In genomic region chr5:151784141-151784540, GRCh38 we compare ENCODE assay signal across 22 cellular contexts. TPM values are rescaled to one million over a fixed set of nuclear protein-coding genes. Genes with fewer than 3 reads are reported as not detected.
DNase-seq lines count a peak whose midpoint lies in the region; ATAC-seq and TF ChIP-seq lines count a peak whose summit lies in the region.
"Had no signal": no experiment of that assay in that cellular context is flagged by ENCODE, and none has a peak within 500 bp of the region (broad histone marks: within the 10 kb centered on the region; RNA-seq: fewer than 3 reads in every experiment).

No MANE protein-coding gene starts in this region.

- no peak for TF ChIP-seq POLR2A in upper lobe of left lung (IDR thresholded peaks at IDR 0.05)

- H3K9me3 ChIP-seq in BLaER1 = no peaks in the 10 kb centered on the region
- H3K9me3 ChIP-seq in CD4-positive, alpha-beta T cell (ENCODE audit: control insufficient read depth, low read length) = no peaks in the 10 kb centered on the region
- H3K9me3 ChIP-seq in SU-DHL-6 (ENCODE audit: insufficient read depth, low read length) = no peaks in the 10 kb centered on the region
- no peaks in the 10 kb centered on the region for H3K9me3 ChIP-seq in upper lobe of left lung
- H3K9me3 ChIP-seq: esophagus squamous epithelium, tibial nerve had no signal

- intact Hi-C loops in CD4-positive, alpha-beta T cell (cut with DNase I, micrococcal nuclease) = no loop called here

- 60 to 63% methylated on average over 3 of the region's 3 CpGs for WGBS in upper lobe of left lung, 2 donors

- peaks cover 74% of the 10 kb centered on the region for H3K4me1 Mint-ChIP-seq in CD4-positive, alpha-beta T cell (ENCODE audit: low read depth)
- peaks cover 23 to 68% (median 64%) of the 10 kb centered on the region in 4 donors for H3K4me1 Mint-ChIP-seq in naive thymus-derived CD8-positive, alpha-beta T cell

- no peak for TF ChIP-seq CTCF in CD4-positive, alpha-beta T cell (IDR thresholded peaks at IDR 0.05)
- TF ChIP-seq CTCF in SU-DHL-6 (IDR thresholded peaks at IDR 0.05; ENCODE audit: insufficient read depth, low read length, poor library complexity, severe bottlenecking) (no peak), upper lobe of left lung (IDR thresholded peaks at IDR 0.05) (no peak)

- no peaks in the 10 kb centered on the region for H3K9me2 ChIP-seq in SU-DHL-6 (replicated peaks; ENCODE audit: insufficient read depth, low read length)

- no peak for TF ChIP-seq EP300 in upper lobe of left lung (IDR thresholded peaks at IDR 0.05)

- H4K20me1 ChIP-seq in BLaER1 (peaks cover 100% of the 10 kb centered on the region), SU-DHL-6 (ENCODE audit: low read depth, low read length) (peaks cover 82% of the 10 kb centered on the region)

- peak overlapping the region; percentile 41 for H3K4me2 ChIP-seq in BLaER1
- H3K4me2 ChIP-seq in SU-DHL-6 (ENCODE audit: low read depth, low read length, poor library complexity, severe bottlenecking) = peak overlapping the region; percentile 21

- no peak overlapping the region for H2AFZ ChIP-seq in SU-DHL-6 (ENCODE audit: low read depth, low read length, severe bottlenecking)

- H3K27ac Mint-ChIP-seq in CD4-positive, alpha-beta T cell = peak overlapping the region; percentile 51
- H3K27ac Mint-ChIP-seq in naive thymus-derived CD8-positive, alpha-beta T cell = peak overlapping the region in 6 of 10 donors; percentile 12 to 64 (median 34)
- H3K27ac Mint-ChIP-seq: activated naive CD4-positive, alpha-beta T cell treated with anti-CD3 and anti-CD28 coated beads, Interleukin-2, amount 50 U/mL, for 24 hours; activated T-helper 2 cell treated with anti-CD3 and anti-CD28 coated beads, Interferon-gamma antibody, Interleukin-2, Interleukin-4, amounts not matched to agents 10 μg/mL and 5 μg/mL and 100 μg/mL, durations not matched to agents 14 hours and 24 hours and 36 hours; dendritic cell treated with granulocyte-macrophage colony-stimulating factor and Interleukin-4, amounts not matched to agents 40 ng/mL and 50 ng/mL, for 4 days had no signal

- H3K9ac ChIP-seq in BLaER1 (no peak overlapping the region), SU-DHL-6 (ENCODE audit: low read length) (no peak overlapping the region)

- peak overlapping the region; percentile 15 for H3K4me3 Mint-ChIP-seq in CD4-positive, alpha-beta T cell
- peak overlapping the region in 6 of 10 donors; percentile 2 to 60 (median 48) for H3K4me3 Mint-ChIP-seq in naive thymus-derived CD8-positive, alpha-beta T cell
- H3K4me3 Mint-ChIP-seq: dendritic cell treated with granulocyte-macrophage colony-stimulating factor and Interleukin-4, amounts not matched to agents 40 ng/mL and 50 ng/mL, for 4 days had no signal

- H3F3A ChIP-seq in SU-DHL-6 (ENCODE audit: insufficient read depth) = peaks cover 10% of the 10 kb centered on the region; the same call in 1 of the 2 replicates

- CTCF ChIA-PET in CD4-positive, alpha-beta T cell (lab: Charles Lee) = interaction anchor here (1.5 kb wide), 1 partner anchor 125 kb away, joined by 4 read pairs; no protein-coding TSS in a partner anchor

- H3K36me3 ChIP-seq in BLaER1 (peaks cover 54% of the 10 kb centered on the region), SU-DHL-6 (ENCODE audit: low read length) (peaks cover 14% of the 10 kb centered on the region), upper lobe of left lung (peaks cover 0 to 22% (median 0%) of the 10 kb centered on the region in 4 donors)

- H3K27me3 Mint-ChIP-seq in CD4-positive, alpha-beta T cell = no peaks in the 10 kb centered on the region
- no peaks in the 10 kb centered on the region for H3K27me3 Mint-ChIP-seq in naive thymus-derived CD8-positive, alpha-beta T cell
- H3K27me3 Mint-ChIP-seq: activated naive CD4-positive, alpha-beta T cell treated with anti-CD3 and anti-CD28 coated beads, Interleukin-2, amount 50 U/mL, for 24 hours; dendritic cell treated with granulocyte-macrophage colony-stimulating factor and Interleukin-4, amounts not matched to agents 40 ng/mL and 50 ng/mL, for 4 days had no signal

- H3K4me1 ChIP-seq in BLaER1 = peaks cover 59% of the 10 kb centered on the region
- peaks cover 35 to 50% (median 43%) of the 10 kb centered on the region in 4 donors for H3K4me1 ChIP-seq in upper lobe of left lung

- peaks cover 51% of the 10 kb centered on the region for H3K36me3 Mint-ChIP-seq in CD4-positive, alpha-beta T cell (ENCODE audit: low read depth)
- H3K36me3 Mint-ChIP-seq in naive thymus-derived CD8-positive, alpha-beta T cell = peaks cover 1 to 38% (median 7%) of the 10 kb centered on the region in 3 donors

- H3K4me3 ChIP-seq in BLaER1 (no peak overlapping the region), SU-DHL-6 (ENCODE audit: insufficient read depth, low read length, poor library complexity, severe bottlenecking) (no peak overlapping the region), upper lobe of left lung (no peak overlapping the region)
- H3K4me3 ChIP-seq: esophagus squamous epithelium, tibial nerve had no signal

- H3K9me3 Mint-ChIP-seq in CD4-positive, alpha-beta T cell = no peaks in the 10 kb centered on the region
- no peaks in the 10 kb centered on the region for H3K9me3 Mint-ChIP-seq in naive thymus-derived CD8-positive, alpha-beta T cell
- H3K9me3 Mint-ChIP-seq: activated naive CD4-positive, alpha-beta T cell treated with anti-CD3 and anti-CD28 coated beads, Interleukin-2, amount 50 U/mL, for 24 hours; activated T-helper 2 cell treated with anti-CD3 and anti-CD28 coated beads, Interferon-gamma antibody, Interleukin-2, Interleukin-4, amounts not matched to agents 10 μg/mL and 5 μg/mL and 100 μg/mL, durations not matched to agents 14 hours and 24 hours and 36 hours; dendritic cell treated with granulocyte-macrophage colony-stimulating factor and Interleukin-4, amounts not matched to agents 40 ng/mL and 50 ng/mL, for 4 days had no signal

- POLR2A ChIA-PET in CD4-positive, alpha-beta T cell (lab: Charles Lee) = interaction anchor here (3.4 kb wide), 1 partner anchor 13 kb away, joined by 18 read pairs; the partner anchor contains the start of gene G3BP1
- POLR2A ChIA-PET in naive thymus-derived CD8-positive, alpha-beta T cell (lab: Charles Lee) = interaction anchor here (1.6 to 1.8 kb wide), 2 partner anchors 13 to 14 kb away, joined by 5 to 6 read pairs; partner anchors contain the start of gene G3BP1

- H3K27me3 ChIP-seq in BLaER1 = no peaks in the 10 kb centered on the region
- no peaks in the 10 kb centered on the region for H3K27me3 ChIP-seq in CD4-positive, alpha-beta T cell (ENCODE audit: control insufficient read depth, insufficient read depth, low read length)
- H3K27me3 ChIP-seq in SU-DHL-6 (ENCODE audit: low read length) = no peaks in the 10 kb centered on the region
- H3K27me3 ChIP-seq in upper lobe of left lung = no peaks in the 10 kb centered on the region
- H3K27me3 ChIP-seq: esophagus squamous epithelium, tibial nerve had no signal

- no peak for DNase-seq in CD4-positive, alpha-beta T cell
- no peak for DNase-seq in naive thymus-derived CD8-positive, alpha-beta T cell
- DNase-seq in GOT3 (lab: John Stamatoyannopoulos, UW) (no peak), upper lobe of left lung (no peak)
- DNase-seq: activated CD4-positive, alpha-beta T cell treated with anti-CD3 and anti-CD28 coated beads for 4 hours; aorta; esophagus squamous epithelium; left colon; mesenchymal stem cell; NCI-H1092; NCI-H187 treated with DMSO at 0.1 percent for 48 hours; NCI-H2171 treated with DMSO at 0.1 percent for 48 hours; NCI-H524; PC-3 had no signal

- ATAC-seq in CD4-positive, alpha-beta T cell (ENCODE audit: poor library complexity) = no peak
- ATAC-seq in naive thymus-derived CD8-positive, alpha-beta T cell = no peak
- no peak for ATAC-seq in HG03108 (IDR thresholded peaks at IDR 0.05; ENCODE audit: unreplicated experiment)
- no peak for ATAC-seq in upper lobe of left lung (ENCODE audit: low FRiP score in 2 of 2)
- ATAC-seq: left colon, PC-3, Right ventricle myocardium inferior had no signal

- H3K79me2 ChIP-seq in SU-DHL-6 (ENCODE audit: insufficient read depth, low read length) = peaks cover 100% of the 10 kb centered on the region

- H3K27ac ChIP-seq in BLaER1 (no peak overlapping the region), SU-DHL-6 (ENCODE audit: low read depth, low read length) (peak overlapping the region; percentile 17; the same call in 1 of the 2 replicates), upper lobe of left lung (no peak overlapping the region)
- H3K27ac ChIP-seq in CD4-positive, alpha-beta T cell (ENCODE audit: low read depth, low read length) = no peak overlapping the region
- H3K27ac ChIP-seq: esophagus squamous epithelium, tibial nerve had no signal

RNA-seq across cellular contexts. Expression of gene G3BP1, which starts 12.4 kb away (rescaled TPM):
- 10 to 100 TPM; 82.3 to 83.9 TPM for total RNA-seq in CD4-positive, alpha-beta T cell
- 100 to 1,000 TPM; 179 to 188 TPM for total RNA-seq in naive thymus-derived CD8-positive, alpha-beta T cell
- 100 to 1,000 TPM; 128 to 145 (median 145) TPM for polyA plus RNA-seq in naive thymus-derived CD8-positive, alpha-beta T cell
- total RNA-seq in upper lobe of left lung = 100 to 1,000 TPM in 2 of 6 donors, 10 to 100 TPM in 4; 40.9 to 169 (median 81.6) TPM

RNA-seq across cellular contexts. Expression of gene ATOX1, which starts 25.7 kb away (rescaled TPM):
- total RNA-seq in CD4-positive, alpha-beta T cell = 10 to 100 TPM; 11.2 to 13.3 TPM
- total RNA-seq in naive thymus-derived CD8-positive, alpha-beta T cell = 10 to 100 TPM; 26.8 to 32.7 TPM
- 10 to 100 TPM; 50.9 to 58.7 (median 58.0) TPM for polyA plus RNA-seq in naive thymus-derived CD8-positive, alpha-beta T cell
- 10 to 100 TPM; 57.6 to 87.0 (median 66.9) TPM for total RNA-seq in upper lobe of left lung
